Comparison of ENCODE assay signal across 2 cellular contexts in genomic region chr5:178131446-178131996, GRCh38.
TF ChIP-seq lines count a peak whose summit lies in the region.

No MANE protein-coding gene starts in this region.

TF ChIP-seq in SK-N-SH, 30 proteins besides CTCF, POLR2A, EP300 and RAD21 (continued from another document):
- TF ChIP-seq USF1 (IDR thresholded peaks at IDR 0.05; ENCODE audit: borderline replicate concordance, low read depth) (no peak), FOSL2 (IDR thresholded peaks at IDR 0.05; ENCODE audit: borderline replicate concordance, low read depth) (no peak), IRF3 (IDR thresholded peaks at IDR 0.05; ENCODE audit: low read depth, low read length) (no peak), NFIC (IDR thresholded peaks at IDR 0.05; ENCODE audit: borderline replicate concordance) (no peak)

TF ChIP-seq in SK-N-SH treated with all-trans-retinoic acid at 6 μM for 48 hours, 23 proteins besides CTCF, POLR2A, EP300 and RAD21 (continued from another document):
- no peak for TF ChIP-seq POU6F1 (CRISPR knock-in tag; IDR thresholded peaks at IDR 0.05; ENCODE audit: borderline replicate concordance, low read depth)
- no peak for TF ChIP-seq ARNTL (CRISPR knock-in tag; IDR thresholded peaks at IDR 0.05; ENCODE audit: borderline replicate concordance, low read depth)
- no peak for TF ChIP-seq SNAI2 (CRISPR knock-in tag; IDR thresholded peaks at IDR 0.05)
- no peak for TF ChIP-seq CREB5 (CRISPR knock-in tag; IDR thresholded peaks at IDR 0.05; ENCODE audit: low read depth)
- no peak for TF ChIP-seq TCF4 (CRISPR knock-in tag; IDR thresholded peaks at IDR 0.05; ENCODE audit: borderline replicate concordance)
- TF ChIP-seq RARB (CRISPR knock-in tag; IDR thresholded peaks at IDR 0.05) = no peak
- no peak for TF ChIP-seq CSRNP3 (CRISPR knock-in tag; IDR thresholded peaks at IDR 0.05)
- TF ChIP-seq OSR1 (CRISPR knock-in tag; IDR thresholded peaks at IDR 0.05) = no peak
